8 cellular contexts compared by ENCODE assay signal in the genomic region with DNA sequence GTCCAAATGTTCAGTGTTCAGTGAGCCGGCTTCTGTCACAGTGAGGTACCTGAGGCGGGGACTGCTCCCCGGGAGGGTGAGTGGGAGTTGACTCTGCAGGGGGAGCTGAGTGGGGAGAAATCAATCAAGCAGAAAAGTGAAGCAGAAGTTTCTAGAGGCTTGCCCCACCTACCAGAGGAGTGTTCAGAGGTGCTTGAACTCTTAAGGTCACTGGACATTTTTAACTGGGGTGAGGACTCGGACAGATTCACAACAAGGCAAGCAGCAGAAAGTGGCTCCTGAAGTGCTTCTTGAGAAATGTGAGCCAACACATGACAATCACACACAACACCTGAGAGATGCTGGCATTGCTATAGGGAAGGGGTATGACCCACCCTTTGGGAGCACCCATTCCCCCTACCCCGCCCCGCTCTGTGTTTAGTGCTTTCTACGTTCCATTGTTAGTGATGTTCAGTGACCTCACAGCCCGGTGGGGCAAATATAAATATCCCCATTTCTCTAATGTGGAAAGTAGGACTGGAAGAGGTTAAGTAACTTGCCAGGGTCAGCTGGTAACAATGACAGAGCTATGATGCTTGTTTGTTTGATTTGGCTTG. TPM values are rescaled to one million over a fixed set of nuclear protein-coding genes. Genes with fewer than 3 reads are reported as not detected.
A peak's percentile ranks its signal among the peaks of the same experiment; 100 is the strongest.
DNase-seq lines count a peak whose midpoint lies in the region; ATAC-seq, FAIRE-seq and TF ChIP-seq lines count a peak whose summit lies in the region.

No MANE protein-coding gene starts in this region.

- H3F3A ChIP-seq in PC-9 (ENCODE audit: insufficient read depth, low read depth) = no peaks in the 10 kb centered on the region; the same call in 1 of the 2 replicates

- no peaks in the 10 kb centered on the region for H3K9me2 ChIP-seq in PC-9 (ENCODE audit: insufficient read depth)

- H2AFZ ChIP-seq in PC-9 = no peak overlapping the region

- TF ChIP-seq EP300 in gastroesophageal sphincter (IDR thresholded peaks at IDR 0.05) = no peak

- H4K20me1 ChIP-seq in PC-9 (ENCODE audit: insufficient read depth) = no peaks in the 10 kb centered on the region

- POLR2A ChIA-PET in PC-9 (lab: Charles Lee; ENCODE audit: unreplicated experiment) = no interaction called here

- H3K4me1 ChIP-seq in PC-9 (replicated peaks; ENCODE audit: insufficient read depth) (peaks cover 13% of the 10 kb centered on the region), gastroesophageal sphincter (peaks cover 6 to 47% (median 15%) of the 10 kb centered on the region in 3 donors), spleen (peaks cover 14 to 64% (median 40%) of the 10 kb centered on the region in 6 donors)

- TF ChIP-seq CTCF in PC-9 (conservative IDR thresholded peaks at IDR 0.05) (no peak), gastroesophageal sphincter (IDR thresholded peaks at IDR 0.05) (no peak), spleen (IDR thresholded peaks at IDR 0.05 in 8 of 11, conservative IDR thresholded peaks at IDR 0.05 in 3 of 11) (no peak)

- CTCF ChIA-PET in PC-9 (lab: Charles Lee) = interaction anchor here (0.6 to 1.4 kb wide), 6 partner anchors 35 to 635 kb away, joined by 3 to 22 read pairs (median 8); no protein-coding TSS in a partner anchor

- H3K79me2 ChIP-seq in PC-9 (ENCODE audit: low read depth) = no peaks in the 10 kb centered on the region

- H3K27me3 ChIP-seq in PC-9 (ENCODE audit: insufficient read depth, low read depth) (no peaks in the 10 kb centered on the region), gastroesophageal sphincter (no peaks in the 10 kb centered on the region), spleen (replicated peaks in 1 of 7) (no peaks in the 10 kb centered on the region)

- FAIRE-seq in GM19239 (lab: Jason Lieb, UNC) = peak; percentile 59

- H3K36me3 ChIP-seq in PC-9 (ENCODE audit: low read depth) (no peaks in the 10 kb centered on the region), gastroesophageal sphincter (no peaks in the 10 kb centered on the region), spleen (no peaks in the 10 kb centered on the region)

- DNase-seq in GM19239 (ENCODE audit: insufficient read length, low spot score) (no peak), PC-9 (no peak), spleen (no peak), SKM-1 (lab: John Stamatoyannopoulos, UW; ENCODE audit: unreplicated experiment) (no peak), NCI-H510A (lab: John Stamatoyannopoulos, UW) (no peak)
- no peak for DNase-seq in activated CD4-positive, alpha-beta T cell treated with anti-CD3 and anti-CD28 coated beads, Interleukin-2, amount 50 U/mL, for 1 hour

- H3K27ac ChIP-seq in PC-9 (no peak overlapping the region), gastroesophageal sphincter (peak overlapping the region; percentile 66 to 95 (median 90)), spleen (peak overlapping the region; percentile 80 to 95 (median 84))

- WGBS in gastroesophageal sphincter (ENCODE audit: low coverage in 1 of 2), 2 donors = 78 to 85% methylated on average over 4 to 8 of the region's 8 CpGs
- 75 to 83% (median 82%) methylated on average over 8 of the region's 8 CpGs for WGBS in spleen, 5 donors

- H3K9me3 ChIP-seq in PC-9 (ENCODE audit: insufficient read depth, low read depth) (no peaks in the 10 kb centered on the region), gastroesophageal sphincter (no peaks in the 10 kb centered on the region), spleen (no peaks in the 10 kb centered on the region)

- H3K4me3 ChIP-seq in PC-9 = no peak overlapping the region
- no peak overlapping the region for H3K4me3 ChIP-seq in gastroesophageal sphincter
- H3K4me3 ChIP-seq in spleen = peak overlapping the region in 1 of 8 donors; percentile 76

- ATAC-seq in gastroesophageal sphincter (no peak), HG03135 (IDR thresholded peaks at IDR 0.05; ENCODE audit: unreplicated experiment) (no peak)

- intact Hi-C loops in PC-9 (cut with micrococcal nuclease; ENCODE audit: unreplicated experiment) = loop anchor here (1.0 to 2.0 kb wide), 5 partner anchors 35 to 173 kb away; a partner anchor contains a TSS
- intact Hi-C loops in spleen (cut with DNase I; ENCODE audit: low total_unique reads) = no loop called here

- BruUV-seq in PC-9 (replicated peaks; lab: Mats Ljungman, UMichigan) = no TSS peak

- 0 out of 2 replicates have a peak overlapping the region, but pooled peaks have one; percentile 15 for H3K4me2 ChIP-seq in PC-9

- TF ChIP-seq POLR2A in gastroesophageal sphincter (IDR thresholded peaks at IDR 0.05) (no peak), spleen (IDR thresholded peaks at IDR 0.05) (no peak)

RNA-seq across cellular contexts. Expression of a gene that starts 48.6 kb away (rescaled TPM):
- total RNA-seq in PC-9 (2021) = 78.3 and 82.5 TPM in 2 replicates
- total RNA-seq in gastroesophageal sphincter = 100 to 1,000 TPM; 196 to 252 (median 215) TPM
- 100 to 1,000 TPM; 228 to 413 (median 271) TPM for total RNA-seq in spleen
- polyA plus RNA-seq in spleen = 10 to 100 TPM; 35.4 to 68.8 (median 59.4) TPM
